ENCODE assay signal across 1 cellular context in the genomic region with DNA sequence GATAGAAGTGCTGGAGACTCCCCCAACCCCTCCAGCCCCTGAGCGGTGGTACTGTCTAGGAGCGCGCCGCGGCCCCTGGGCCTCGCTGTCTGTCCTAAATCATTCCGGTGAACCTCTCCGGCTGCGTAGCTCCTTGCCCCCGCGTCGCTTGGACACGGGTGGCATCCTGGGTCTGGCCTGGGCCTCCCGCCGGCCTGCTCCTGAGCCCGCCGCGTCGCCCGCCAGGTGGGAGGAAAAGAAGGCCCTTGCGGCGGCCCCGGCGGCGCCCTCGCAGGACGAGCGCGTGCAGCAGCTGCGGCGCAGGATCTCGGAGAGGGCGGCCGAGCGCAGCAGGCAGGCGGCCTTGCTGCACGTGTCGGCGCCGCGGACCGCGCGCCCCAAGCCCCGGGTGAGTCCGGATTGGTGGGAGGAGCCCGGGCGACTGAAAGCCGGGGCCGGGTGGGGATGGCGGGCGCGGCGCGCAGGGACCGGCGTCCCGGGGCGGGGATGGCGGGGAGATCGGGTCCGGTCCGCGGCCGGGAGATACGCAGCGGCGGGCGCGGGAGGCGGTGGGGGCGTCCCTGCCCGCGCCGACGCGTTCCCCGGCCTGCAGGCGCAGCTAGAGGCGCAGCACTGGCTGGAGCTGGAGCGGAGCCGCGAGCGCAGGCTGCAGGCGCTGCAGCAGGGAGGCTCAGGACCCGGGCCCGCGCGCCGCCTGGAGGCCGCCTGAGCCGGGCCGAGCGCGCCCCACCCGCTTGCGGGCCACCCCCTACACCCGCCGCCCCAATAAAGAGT.
A peak's percentile ranks its signal among the peaks of the same experiment; 100 is the strongest.
TF ChIP-seq lines count a peak whose summit lies in the region.

No MANE protein-coding gene starts in this region.

TF ChIP-seq in HepG2, 621 proteins besides CTCF, POLR2A, EP300 and RAD21 (continued from another document and continues in another):
- TF ChIP-seq, protein P1, sequence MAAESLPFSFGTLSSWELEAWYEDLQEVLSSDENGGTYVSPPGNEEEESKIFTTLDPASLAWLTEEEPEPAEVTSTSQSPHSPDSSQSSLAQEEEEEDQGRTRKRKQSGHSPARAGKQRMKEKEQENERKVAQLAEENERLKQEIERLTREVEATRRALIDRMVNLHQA (CRISPR knock-in tag; IDR thresholded peaks at IDR 0.05): no peak
- TF ChIP-seq, protein P2, sequence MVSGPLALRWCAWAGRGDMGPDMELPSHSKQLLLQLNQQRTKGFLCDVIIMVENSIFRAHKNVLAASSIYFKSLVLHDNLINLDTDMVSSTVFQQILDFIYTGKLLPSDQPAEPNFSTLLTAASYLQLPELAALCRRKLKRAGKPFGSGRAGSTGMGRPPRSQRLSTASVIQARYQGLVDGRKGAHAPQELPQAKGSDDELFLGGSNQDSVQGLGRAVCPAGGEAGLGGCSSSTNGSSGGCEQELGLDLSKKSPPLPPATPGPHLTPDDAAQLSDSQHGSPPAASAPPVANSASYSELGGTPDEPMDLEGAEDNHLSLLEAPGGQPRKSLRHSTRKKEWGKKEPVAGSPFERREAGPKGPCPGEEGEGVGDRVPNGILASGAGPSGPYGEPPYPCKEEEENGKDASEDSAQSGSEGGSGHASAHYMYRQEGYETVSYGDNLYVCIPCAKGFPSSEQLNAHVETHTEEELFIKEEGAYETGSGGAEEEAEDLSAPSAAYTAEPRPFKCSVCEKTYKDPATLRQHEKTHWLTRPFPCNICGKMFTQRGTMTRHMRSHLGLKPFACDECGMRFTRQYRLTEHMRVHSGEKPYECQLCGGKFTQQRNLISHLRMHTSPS (CRISPR knock-in tag; IDR thresholded peaks at IDR 0.05; ENCODE audit: low read depth): no peak
- TF ChIP-seq TP53 (CRISPR knock-in tag; conservative IDR thresholded peaks at IDR 0.05) (no peak), ZZZ3 (CRISPR knock-in tag; IDR thresholded peaks at IDR 0.05; ENCODE audit: borderline replicate concordance) (no peak), KLF15 (CRISPR knock-in tag; IDR thresholded peaks at IDR 0.05; ENCODE audit: borderline replicate concordance) (peak; percentile 85; the same call in 1 of the 2 replicates), SRF (IDR thresholded peaks at IDR 0.05; ENCODE audit: low read depth, low read length) (no peak), THYN1 (CRISPR knock-in tag; IDR thresholded peaks at IDR 0.05; ENCODE audit: borderline replicate concordance, low read depth) (no peak), ZNF44 (CRISPR knock-in tag; IDR thresholded peaks at IDR 0.05) (no peak), HOXA7 (CRISPR knock-in tag; IDR thresholded peaks at IDR 0.05) (no peak), MATR3 (CRISPR knock-in tag; IDR thresholded peaks at IDR 0.05) (no peak), ZNF678 (CRISPR knock-in tag; IDR thresholded peaks at IDR 0.05) (peak; percentile 43; the same call in 1 of the 2 replicates), ZNF30 (CRISPR knock-in tag; IDR thresholded peaks at IDR 0.05) (no peak), REXO4 (CRISPR knock-in tag; IDR thresholded peaks at IDR 0.05; ENCODE audit: borderline replicate concordance) (peak; percentile 73; the same call in 1 of the 2 replicates), NCOA2 (CRISPR knock-in tag; IDR thresholded peaks at IDR 0.05) (no peak), LCORL (IDR thresholded peaks at IDR 0.05) (no peak), LCORL (CRISPR knock-in tag; IDR thresholded peaks at IDR 0.05) (no peak), KDM3A (CRISPR knock-in tag; IDR thresholded peaks at IDR 0.05; ENCODE audit: low read depth) (no peak), ZNF883 (CRISPR knock-in tag; IDR thresholded peaks at IDR 0.05; ENCODE audit: not compliant biosample characterization) (peak; percentile 69), ZFP82 (CRISPR knock-in tag; IDR thresholded peaks at IDR 0.05; ENCODE audit: borderline replicate concordance) (peak; percentile 73; the same call in 1 of the 2 replicates), TBX2 (CRISPR knock-in tag; IDR thresholded peaks at IDR 0.05; ENCODE audit: borderline replicate concordance) (peak; percentile 48; the same call in 1 of the 2 replicates), EZH2 (conservative IDR thresholded peaks at IDR 0.05; ENCODE audit: low read depth, low read length) (no peak), NAIF1 (CRISPR knock-in tag; IDR thresholded peaks at IDR 0.05; ENCODE audit: borderline replicate concordance) (no peak), KAT8 (CRISPR knock-in tag; IDR thresholded peaks at IDR 0.05) (no peak), SRSF1 (optimal IDR thresholded peaks at IDR 0.05; ENCODE audit: low read depth, low read length) (no peak), ZKSCAN5 (CRISPR knock-in tag; IDR thresholded peaks at IDR 0.05) (no peak), SOX6 (IDR thresholded peaks at IDR 0.05) (no peak), SOX6 (CRISPR knock-in tag; IDR thresholded peaks at IDR 0.05) (no peak), ZNF552 (CRISPR knock-in tag; IDR thresholded peaks at IDR 0.05; ENCODE audit: borderline replicate concordance) (no peak), ZSCAN22 (CRISPR knock-in tag; IDR thresholded peaks at IDR 0.05) (no peak), KDM6A (CRISPR knock-in tag; IDR thresholded peaks at IDR 0.05; ENCODE audit: low read depth) (no peak)
- TF ChIP-seq, protein P3, sequence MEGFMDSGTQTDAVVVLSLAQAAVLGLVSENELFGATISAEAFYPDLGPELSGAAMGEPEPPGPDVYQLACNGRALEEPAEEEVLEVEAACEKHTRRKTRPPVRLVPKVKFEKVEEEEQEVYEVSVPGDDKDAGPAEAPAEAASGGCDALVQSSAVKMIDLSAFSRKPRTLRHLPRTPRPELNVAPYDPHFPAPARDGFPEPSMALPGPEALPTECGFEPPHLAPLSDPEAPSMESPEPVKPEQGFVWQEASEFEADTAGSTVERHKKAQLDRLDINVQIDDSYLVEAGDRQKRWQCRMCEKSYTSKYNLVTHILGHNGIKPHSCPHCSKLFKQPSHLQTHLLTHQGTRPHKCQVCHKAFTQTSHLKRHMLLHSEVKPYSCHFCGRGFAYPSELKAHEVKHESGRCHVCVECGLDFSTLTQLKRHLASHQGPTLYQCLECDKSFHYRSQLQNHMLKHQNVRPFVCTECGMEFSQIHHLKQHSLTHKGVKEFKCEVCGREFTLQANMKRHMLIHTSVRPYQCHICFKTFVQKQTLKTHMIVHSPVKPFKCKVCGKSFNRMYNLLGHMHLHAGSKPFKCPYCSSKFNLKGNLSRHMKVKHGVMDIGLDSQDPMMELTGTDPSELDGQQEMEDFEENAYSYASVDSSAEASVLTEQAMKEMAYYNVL (CRISPR knock-in tag; IDR thresholded peaks at IDR 0.05; ENCODE audit: borderline replicate concordance): no peak
- TF ChIP-seq, protein P4, sequence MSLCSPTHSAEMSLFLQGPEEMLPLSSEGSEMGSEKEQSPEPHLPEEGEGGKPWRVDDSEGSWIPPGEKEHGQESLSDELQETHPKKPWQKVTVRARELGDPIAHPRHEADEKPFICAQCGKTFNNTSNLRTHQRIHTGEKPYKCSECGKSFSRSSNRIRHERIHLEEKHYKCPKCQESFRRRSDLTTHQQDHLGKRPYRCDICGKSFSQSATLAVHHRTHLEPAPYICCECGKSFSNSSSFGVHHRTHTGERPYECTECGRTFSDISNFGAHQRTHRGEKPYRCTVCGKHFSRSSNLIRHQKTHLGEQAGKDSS (CRISPR knock-in tag; IDR thresholded peaks at IDR 0.05; ENCODE audit: borderline replicate concordance, low read depth): no peak
- TF ChIP-seq, protein P5, sequence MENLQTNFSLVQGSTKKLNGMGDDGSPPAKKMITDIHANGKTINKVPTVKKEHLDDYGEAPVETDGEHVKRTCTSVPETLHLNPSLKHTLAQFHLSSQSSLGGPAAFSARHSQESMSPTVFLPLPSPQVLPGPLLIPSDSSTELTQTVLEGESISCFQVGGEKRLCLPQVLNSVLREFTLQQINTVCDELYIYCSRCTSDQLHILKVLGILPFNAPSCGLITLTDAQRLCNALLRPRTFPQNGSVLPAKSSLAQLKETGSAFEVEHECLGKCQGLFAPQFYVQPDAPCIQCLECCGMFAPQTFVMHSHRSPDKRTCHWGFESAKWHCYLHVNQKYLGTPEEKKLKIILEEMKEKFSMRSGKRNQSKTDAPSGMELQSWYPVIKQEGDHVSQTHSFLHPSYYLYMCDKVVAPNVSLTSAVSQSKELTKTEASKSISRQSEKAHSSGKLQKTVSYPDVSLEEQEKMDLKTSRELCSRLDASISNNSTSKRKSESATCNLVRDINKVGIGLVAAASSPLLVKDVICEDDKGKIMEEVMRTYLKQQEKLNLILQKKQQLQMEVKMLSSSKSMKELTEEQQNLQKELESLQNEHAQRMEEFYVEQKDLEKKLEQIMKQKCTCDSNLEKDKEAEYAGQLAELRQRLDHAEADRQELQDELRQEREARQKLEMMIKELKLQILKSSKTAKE (CRISPR knock-in tag; IDR thresholded peaks at IDR 0.05; ENCODE audit: borderline replicate concordance): peak; percentile 14; the same call in 1 of the 2 replicates
- TF ChIP-seq, protein P6, sequence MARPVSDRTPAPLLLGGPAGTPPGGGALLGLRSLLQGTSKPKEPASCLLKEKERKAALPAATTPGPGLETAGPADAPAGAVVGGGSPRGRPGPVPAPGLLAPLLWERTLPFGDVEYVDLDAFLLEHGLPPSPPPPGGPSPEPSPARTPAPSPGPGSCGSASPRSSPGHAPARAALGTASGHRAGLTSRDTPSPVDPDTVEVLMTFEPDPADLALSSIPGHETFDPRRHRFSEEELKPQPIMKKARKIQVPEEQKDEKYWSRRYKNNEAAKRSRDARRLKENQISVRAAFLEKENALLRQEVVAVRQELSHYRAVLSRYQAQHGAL (CRISPR knock-in tag; IDR thresholded peaks at IDR 0.05; ENCODE audit: not compliant biosample characterization): no peak
- TF ChIP-seq, protein P7, sequence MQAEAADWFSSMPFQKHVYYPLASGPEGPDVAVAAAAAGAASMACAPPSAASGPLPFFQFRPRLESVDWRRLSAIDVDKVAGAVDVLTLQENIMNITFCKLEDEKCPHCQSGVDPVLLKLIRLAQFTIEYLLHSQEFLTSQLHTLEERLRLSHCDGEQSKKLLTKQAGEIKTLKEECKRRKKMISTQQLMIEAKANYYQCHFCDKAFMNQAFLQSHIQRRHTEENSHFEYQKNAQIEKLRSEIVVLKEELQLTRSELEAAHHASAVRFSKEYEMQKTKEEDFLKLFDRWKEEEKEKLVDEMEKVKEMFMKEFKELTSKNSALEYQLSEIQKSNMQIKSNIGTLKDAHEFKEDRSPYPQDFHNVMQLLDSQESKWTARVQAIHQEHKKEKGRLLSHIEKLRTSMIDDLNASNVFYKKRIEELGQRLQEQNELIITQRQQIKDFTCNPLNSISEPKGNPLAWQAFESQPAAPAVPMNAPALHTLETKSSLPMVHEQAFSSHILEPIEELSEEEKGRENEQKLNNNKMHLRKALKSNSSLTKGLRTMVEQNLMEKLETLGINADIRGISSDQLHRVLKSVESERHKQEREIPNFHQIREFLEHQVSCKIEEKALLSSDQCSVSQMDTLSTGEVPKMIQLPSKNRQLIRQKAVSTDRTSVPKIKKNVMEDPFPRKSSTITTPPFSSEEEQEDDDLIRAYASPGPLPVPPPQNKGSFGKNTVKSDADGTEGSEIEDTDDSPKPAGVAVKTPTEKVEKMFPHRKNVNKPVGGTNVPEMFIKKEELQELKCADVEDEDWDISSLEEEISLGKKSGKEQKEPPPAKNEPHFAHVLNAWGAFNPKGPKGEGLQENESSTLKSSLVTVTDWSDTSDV (CRISPR knock-in tag; IDR thresholded peaks at IDR 0.05): peak; percentile 53; the same call in 1 of the 2 replicates
- TF ChIP-seq, protein P8, sequence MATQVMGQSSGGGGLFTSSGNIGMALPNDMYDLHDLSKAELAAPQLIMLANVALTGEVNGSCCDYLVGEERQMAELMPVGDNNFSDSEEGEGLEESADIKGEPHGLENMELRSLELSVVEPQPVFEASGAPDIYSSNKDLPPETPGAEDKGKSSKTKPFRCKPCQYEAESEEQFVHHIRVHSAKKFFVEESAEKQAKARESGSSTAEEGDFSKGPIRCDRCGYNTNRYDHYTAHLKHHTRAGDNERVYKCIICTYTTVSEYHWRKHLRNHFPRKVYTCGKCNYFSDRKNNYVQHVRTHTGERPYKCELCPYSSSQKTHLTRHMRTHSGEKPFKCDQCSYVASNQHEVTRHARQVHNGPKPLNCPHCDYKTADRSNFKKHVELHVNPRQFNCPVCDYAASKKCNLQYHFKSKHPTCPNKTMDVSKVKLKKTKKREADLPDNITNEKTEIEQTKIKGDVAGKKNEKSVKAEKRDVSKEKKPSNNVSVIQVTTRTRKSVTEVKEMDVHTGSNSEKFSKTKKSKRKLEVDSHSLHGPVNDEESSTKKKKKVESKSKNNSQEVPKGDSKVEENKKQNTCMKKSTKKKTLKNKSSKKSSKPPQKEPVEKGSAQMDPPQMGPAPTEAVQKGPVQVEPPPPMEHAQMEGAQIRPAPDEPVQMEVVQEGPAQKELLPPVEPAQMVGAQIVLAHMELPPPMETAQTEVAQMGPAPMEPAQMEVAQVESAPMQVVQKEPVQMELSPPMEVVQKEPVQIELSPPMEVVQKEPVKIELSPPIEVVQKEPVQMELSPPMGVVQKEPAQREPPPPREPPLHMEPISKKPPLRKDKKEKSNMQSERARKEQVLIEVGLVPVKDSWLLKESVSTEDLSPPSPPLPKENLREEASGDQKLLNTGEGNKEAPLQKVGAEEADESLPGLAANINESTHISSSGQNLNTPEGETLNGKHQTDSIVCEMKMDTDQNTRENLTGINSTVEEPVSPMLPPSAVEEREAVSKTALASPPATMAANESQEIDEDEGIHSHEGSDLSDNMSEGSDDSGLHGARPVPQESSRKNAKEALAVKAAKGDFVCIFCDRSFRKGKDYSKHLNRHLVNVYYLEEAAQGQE (IDR thresholded peaks at IDR 0.05; ENCODE audit: borderline replicate concordance in 1 of 2, low read depth in 1 of 2, low read length in 2 of 2): no peak
- TF ChIP-seq, protein P9, sequence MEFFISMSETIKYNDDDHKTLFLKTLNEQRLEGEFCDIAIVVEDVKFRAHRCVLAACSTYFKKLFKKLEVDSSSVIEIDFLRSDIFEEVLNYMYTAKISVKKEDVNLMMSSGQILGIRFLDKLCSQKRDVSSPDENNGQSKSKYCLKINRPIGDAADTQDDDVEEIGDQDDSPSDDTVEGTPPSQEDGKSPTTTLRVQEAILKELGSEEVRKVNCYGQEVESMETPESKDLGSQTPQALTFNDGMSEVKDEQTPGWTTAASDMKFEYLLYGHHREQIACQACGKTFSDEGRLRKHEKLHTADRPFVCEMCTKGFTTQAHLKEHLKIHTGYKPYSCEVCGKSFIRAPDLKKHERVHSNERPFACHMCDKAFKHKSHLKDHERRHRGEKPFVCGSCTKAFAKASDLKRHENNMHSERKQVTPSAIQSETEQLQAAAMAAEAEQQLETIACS (CRISPR knock-in tag; IDR thresholded peaks at IDR 0.05): peak; percentile 77
- TF ChIP-seq, protein P10, sequence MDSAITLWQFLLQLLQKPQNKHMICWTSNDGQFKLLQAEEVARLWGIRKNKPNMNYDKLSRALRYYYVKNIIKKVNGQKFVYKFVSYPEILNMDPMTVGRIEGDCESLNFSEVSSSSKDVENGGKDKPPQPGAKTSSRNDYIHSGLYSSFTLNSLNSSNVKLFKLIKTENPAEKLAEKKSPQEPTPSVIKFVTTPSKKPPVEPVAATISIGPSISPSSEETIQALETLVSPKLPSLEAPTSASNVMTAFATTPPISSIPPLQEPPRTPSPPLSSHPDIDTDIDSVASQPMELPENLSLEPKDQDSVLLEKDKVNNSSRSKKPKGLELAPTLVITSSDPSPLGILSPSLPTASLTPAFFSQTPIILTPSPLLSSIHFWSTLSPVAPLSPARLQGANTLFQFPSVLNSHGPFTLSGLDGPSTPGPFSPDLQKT (CRISPR knock-in tag; IDR thresholded peaks at IDR 0.05; ENCODE audit: borderline replicate concordance): peak; percentile 63; the same call in 1 of the 2 replicates
- TF ChIP-seq, protein P11, sequence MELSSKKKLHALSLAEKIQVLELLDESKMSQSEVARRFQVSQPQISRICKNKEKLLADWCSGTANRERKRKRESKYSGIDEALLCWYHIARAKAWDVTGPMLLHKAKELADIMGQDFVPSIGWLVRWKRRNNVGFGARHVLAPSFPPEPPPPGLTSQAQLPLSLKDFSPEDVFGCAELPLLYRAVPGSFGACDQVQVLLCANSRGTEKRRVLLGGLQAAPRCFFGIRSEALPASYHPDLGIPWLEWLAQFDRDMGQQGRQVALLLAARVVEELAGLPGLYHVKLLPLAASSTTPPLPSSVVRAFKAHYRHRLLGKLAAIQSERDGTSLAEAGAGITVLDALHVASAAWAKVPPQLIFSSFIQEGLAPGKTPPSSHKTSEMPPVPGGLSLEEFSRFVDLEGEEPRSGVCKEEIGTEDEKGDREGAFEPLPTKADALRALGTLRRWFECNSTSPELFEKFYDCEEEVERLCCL (CRISPR knock-in tag; IDR thresholded peaks at IDR 0.05; ENCODE audit: borderline replicate concordance): no peak
